Comparison of ENCODE assay signal across 8 cellular contexts in the genomic region with DNA sequence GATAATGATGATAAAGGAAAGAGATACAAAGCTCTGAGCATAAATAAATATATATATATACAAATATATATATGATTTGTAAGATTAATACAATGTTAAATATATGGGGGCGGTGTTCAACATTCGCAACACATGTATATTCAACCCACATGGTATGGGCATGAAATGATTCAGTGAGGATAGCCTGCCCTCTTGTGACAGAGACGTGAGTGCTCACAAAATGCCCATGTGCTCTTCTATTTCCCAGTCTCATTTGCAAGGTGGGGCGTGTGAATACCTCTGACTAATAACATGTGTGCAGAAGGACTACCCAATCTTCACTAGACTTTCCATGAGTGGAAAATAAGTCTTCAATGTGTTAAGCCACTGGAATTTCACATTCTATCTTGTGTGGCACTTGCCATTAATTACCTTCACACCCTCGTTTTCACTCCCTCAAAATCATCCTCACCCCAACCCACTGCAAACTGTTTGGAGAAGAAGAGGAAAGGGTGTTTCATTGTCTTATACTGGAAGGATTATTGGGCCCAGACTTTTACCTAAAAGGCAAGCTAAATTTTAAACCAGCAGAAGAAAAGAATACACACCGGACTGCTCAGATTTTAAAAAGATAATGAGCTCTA. TPM values are rescaled to one million over a fixed set of nuclear protein-coding genes. Genes with fewer than 3 reads are reported as not detected.
DNase-seq lines count a peak whose midpoint lies in the region; ATAC-seq and TF ChIP-seq lines count a peak whose summit lies in the region.

No MANE protein-coding gene starts in this region.

- intact Hi-C loops in posterior vena cava (cut with DNase I) = no loop called here

- peak; percentile 98 for ATAC-seq in GM18868 (IDR thresholded peaks at IDR 0.05; ENCODE audit: unreplicated experiment)
- ATAC-seq in HG03066 (IDR thresholded peaks at IDR 0.05; ENCODE audit: low read depth, unreplicated experiment) = peak; percentile 84
- peak; percentile 85 to 86 for ATAC-seq in activated CD4-positive, CD25-positive, alpha-beta regulatory T cell treated with anti-CD3 and anti-CD28 coated beads, Interleukin-2, amount 50 U/mL, for 24 hours
- ATAC-seq in foreskin keratinocyte = peak; percentile 100

- DNase-seq in COLO829 (ENCODE audit: low spot score) (peak; percentile 34), NCI-H2107 treated with DMSO at 0.1 percent for 48 hours (lab: John Stamatoyannopoulos, UW; ENCODE audit: unreplicated experiment) (peak; percentile 47), foreskin keratinocyte (peak; percentile 66 to 83), putamen (ENCODE audit: low spot score) (peak; percentile 17), posterior vena cava (ENCODE audit: low spot score) (no peak)

- peaks cover 27% of the 10 kb centered on the region for H3K27me3 ChIP-seq in foreskin keratinocyte

- no peak overlapping the region for H3K27ac ChIP-seq in foreskin keratinocyte

- no peaks in the 10 kb centered on the region for H3K4me1 ChIP-seq in foreskin keratinocyte

- TF ChIP-seq CTCF in foreskin keratinocyte (conservative IDR thresholded peaks at IDR 0.05) = peak; percentile 92

RNA-seq across cellular contexts. Expression of gene ASAH2, which starts 26.9 kb away (rescaled TPM):
- total RNA-seq in foreskin keratinocyte (3.5 and 4.0 TPM in 2 replicates), posterior vena cava (1 to 10 TPM; 1.9 to 2.6 TPM)
- polyA plus RNA-seq in foreskin keratinocyte = 0.32 and 0.36 TPM in 2 replicates
